14 cellular contexts compared by ENCODE assay signal in the genomic region with DNA sequence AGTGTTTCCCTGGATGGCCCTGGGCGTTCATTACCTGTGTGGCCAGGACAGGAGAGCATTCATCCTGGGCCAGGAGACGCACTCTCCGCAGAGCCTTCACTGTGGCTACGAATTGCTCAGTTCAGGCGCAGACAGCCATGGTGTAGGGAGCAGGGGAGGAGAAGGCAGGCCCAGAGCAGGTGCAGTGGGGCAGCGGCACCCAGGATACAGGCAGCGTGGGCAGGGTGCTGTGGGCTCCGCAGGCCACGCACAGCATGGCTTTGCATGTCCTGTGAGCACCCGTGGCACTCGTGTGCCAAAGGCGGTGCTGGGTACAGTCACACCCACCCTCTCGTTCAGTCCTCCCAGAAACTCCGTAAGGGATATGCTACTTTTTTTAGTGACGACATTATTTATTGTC.
DNase-seq lines count a peak whose midpoint lies in the region; ATAC-seq and TF ChIP-seq lines count a peak whose summit lies in the region.
"Had no signal": no experiment of that assay in that cellular context is flagged by ENCODE, and none has a peak within 500 bp of the region (broad histone marks: within the 10 kb centered on the region; RNA-seq: fewer than 3 reads in every experiment).

No MANE protein-coding gene starts in this region.

- H3K27me3 ChIP-seq in neuronal stem cell (ENCODE audit: control insufficient read depth in 3 of 3, insufficient read depth in 3 of 3, low read depth in 1 of 3, low read length in 3 of 3) (peaks cover 0 to 13% (median 0%) of the 10 kb centered on the region in 3 experiments), spleen (replicated peaks in 1 of 7) (peaks cover 0 to 46% (median 12%) of the 10 kb centered on the region in 7 donors)
- H3K27me3 ChIP-seq: Peyer's patch had no signal

- peak overlapping the region; percentile 77 for H3K18ac ChIP-seq in neuronal stem cell (ENCODE audit: low read length)

- no peaks in the 10 kb centered on the region for H3K79me1 ChIP-seq in neuronal stem cell (ENCODE audit: low read depth, low read length)

- peak overlapping the region; percentile 61 for H3K23ac ChIP-seq in neuronal stem cell (ENCODE audit: low read depth, low read length, poor library complexity)

- H3K36me3 ChIP-seq in neuronal stem cell (replicated peaks in 1 of 2; ENCODE audit: control insufficient read depth in 2 of 2, insufficient read depth in 2 of 2, low read length in 2 of 2) (no peaks in the 10 kb centered on the region), spleen (no peaks in the 10 kb centered on the region)
- H3K36me3 ChIP-seq: BE2C, Peyer's patch had no signal

- no peak for TF ChIP-seq POLR2A in spleen (IDR thresholded peaks at IDR 0.05)

- H3K9me3 ChIP-seq in neuronal stem cell (replicated peaks in 1 of 2; ENCODE audit: control insufficient read depth in 2 of 2, insufficient read depth in 1 of 2, low read depth in 1 of 2, low read length in 2 of 2) (no peaks in the 10 kb centered on the region), spleen (peaks cover 0 to 3% (median 0%) of the 10 kb centered on the region in 8 donors)
- H3K9me3 ChIP-seq: BE2C, Peyer's patch had no signal

- no peak overlapping the region for H3K4ac ChIP-seq in neuronal stem cell (ENCODE audit: low read length)

- H3K14ac ChIP-seq in neuronal stem cell (ENCODE audit: low read length) = peak overlapping the region; percentile 65

- no peak overlapping the region for H2BK120ac ChIP-seq in neuronal stem cell (ENCODE audit: low read depth, low read length)

- H3K27ac ChIP-seq in coronary artery (no peak overlapping the region), neuronal stem cell (replicated peaks; ENCODE audit: low read length) (no peak overlapping the region), spleen (no peak overlapping the region)
- H3K27ac ChIP-seq: Peyer's patch had no signal

- no peak overlapping the region for H2BK15ac ChIP-seq in neuronal stem cell (ENCODE audit: low read length)

- H2AFZ ChIP-seq in neuronal stem cell (ENCODE audit: low read length) = no peak overlapping the region

- TF ChIP-seq CTCF in coronary artery (IDR thresholded peaks at IDR 0.05) = no peak
- TF ChIP-seq CTCF in spleen (IDR thresholded peaks at IDR 0.05 in 8 of 11, conservative IDR thresholded peaks at IDR 0.05 in 3 of 11) = no peak

- no peak overlapping the region for H2BK5ac ChIP-seq in neuronal stem cell (ENCODE audit: low read length)

- H3K9ac ChIP-seq in neuronal stem cell (ENCODE audit: low read depth, low read length, poor library complexity) = peak overlapping the region; percentile 33

- ATAC-seq in Right ventricle myocardium inferior (no peak), GM21528 (IDR thresholded peaks at IDR 0.05; ENCODE audit: low FRiP score, unreplicated experiment) (no peak), HG03108 (IDR thresholded peaks at IDR 0.05; ENCODE audit: unreplicated experiment) (no peak)
- ATAC-seq: HCT116 had no signal

- H3K4me3 ChIP-seq in coronary artery (no peak overlapping the region), neuronal stem cell (ENCODE audit: low read length in 2 of 2) (no peak overlapping the region), spleen (no peak overlapping the region)
- H3K4me3 ChIP-seq: Peyer's patch had no signal

- intact Hi-C loops in cardiac septum (cut with DNase I) = no loop called here
- intact Hi-C loops in Right ventricle myocardium inferior (cut with DNase I) = no loop called here
- intact Hi-C loops in spleen (cut with DNase I; ENCODE audit: low total_unique reads) = no loop called here

- H3K4me1 ChIP-seq in neuronal stem cell (ENCODE audit: control insufficient read depth in 2 of 2, insufficient read depth in 1 of 2, low read depth in 1 of 2, low read length in 2 of 2) (peaks cover 12 to 29% of the 10 kb centered on the region in 2 donors), spleen (peaks cover 0 to 6% (median 0%) of the 10 kb centered on the region in 6 donors)
- H3K4me1 ChIP-seq: BE2C, Peyer's patch had no signal

- H3K4me2 ChIP-seq in neuronal stem cell (ENCODE audit: insufficient read depth, low read length, poor library complexity, severe bottlenecking) = no peak overlapping the region

- DNase-seq in cardiac septum (ENCODE audit: low spot score) (peak; percentile 63), Right ventricle myocardium inferior (ENCODE audit: missing footprints) (no peak), coronary artery (ENCODE audit: low spot score) (peak; percentile 41), neuronal stem cell (ENCODE audit: low spot score) (no peak), spleen (no peak)
- DNase-seq: BE2C, NCI-H1436, NCI-H2029 treated with DMSO at 0.1 percent for 48 hours, NCI-H524, SHP77 treated with DMSO at 0.1 percent for 48 hours had no signal

- no peak overlapping the region for H4K8ac ChIP-seq in neuronal stem cell (ENCODE audit: low read depth, low read length)

- H2AK5ac ChIP-seq in neuronal stem cell (ENCODE audit: low read depth, low read length) = peak overlapping the region; percentile 89

- H2BK12ac ChIP-seq in neuronal stem cell (ENCODE audit: low read length) = peak overlapping the region; percentile 78

- peak overlapping the region; percentile 69 for H4K91ac ChIP-seq in neuronal stem cell (ENCODE audit: low read depth, low read length, poor library complexity)

- WGBS in neuronal stem cell (ENCODE audit: extremely low coverage in 2 of 2, insufficient read length in 2 of 2, insufficient replicate concordance in 1 of 2), 2 donors = no CpG with 5 or more reads among the region's 15 CpGs
- 37 to 57% (median 43%) methylated on average over 11 to 15 of the region's 15 CpGs for WGBS in spleen, 5 donors

Comparison
In these comparisons a context has a peak if more than half of its experiments do, and no peak if none do; other contexts are left out.
1. DNase-seq: peak in cardiac septum (single experiment) and coronary artery (single experiment); none in Right ventricle myocardium inferior (single experiment), neuronal stem cell (single experiment) and spleen (single experiment).